Comparison of ENCODE assay signal across 1 cellular context in the genomic region with DNA sequence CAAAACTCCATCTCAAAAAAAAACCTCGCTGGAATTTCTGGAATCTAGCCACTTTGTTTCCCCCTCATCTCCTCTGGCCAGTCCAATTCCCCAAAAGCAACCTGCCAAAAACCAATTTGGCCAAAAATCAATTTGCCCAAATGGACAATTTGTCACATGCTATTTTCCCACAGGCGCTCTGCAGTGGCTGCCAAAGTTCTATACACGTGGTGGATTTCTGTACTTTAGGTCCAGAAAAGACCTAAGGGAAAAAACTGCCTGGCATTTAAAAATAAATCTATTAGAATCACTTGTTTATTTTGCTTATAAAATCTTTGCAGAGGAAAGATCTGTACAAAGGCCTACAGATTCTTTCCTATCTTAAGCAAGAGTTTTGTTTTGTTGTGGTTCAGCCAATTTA.
TF ChIP-seq lines count a peak whose summit lies in the region.

No MANE protein-coding gene starts in this region.

TF ChIP-seq in A549, 52 proteins besides CTCF, POLR2A, EP300 and RAD21 (continued from another document):
- TF ChIP-seq, protein P1, sequence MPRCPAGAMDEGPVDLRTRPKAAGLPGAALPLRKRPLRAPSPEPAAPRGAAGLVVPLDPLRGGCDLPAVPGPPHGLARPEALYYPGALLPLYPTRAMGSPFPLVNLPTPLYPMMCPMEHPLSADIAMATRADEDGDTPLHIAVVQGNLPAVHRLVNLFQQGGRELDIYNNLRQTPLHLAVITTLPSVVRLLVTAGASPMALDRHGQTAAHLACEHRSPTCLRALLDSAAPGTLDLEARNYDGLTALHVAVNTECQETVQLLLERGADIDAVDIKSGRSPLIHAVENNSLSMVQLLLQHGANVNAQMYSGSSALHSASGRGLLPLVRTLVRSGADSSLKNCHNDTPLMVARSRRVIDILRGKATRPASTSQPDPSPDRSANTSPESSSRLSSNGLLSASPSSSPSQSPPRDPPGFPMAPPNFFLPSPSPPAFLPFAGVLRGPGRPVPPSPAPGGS (IDR thresholded peaks at IDR 0.05) = no peak
- TF ChIP-seq RFX5 (IDR thresholded peaks at IDR 0.05) = no peak
